In genomic region chr12:15220961-15221885, GRCh38 we compare ENCODE assay signal across 8 cellular contexts. TPM values are rescaled to one million over a fixed set of nuclear protein-coding genes. Genes with fewer than 3 reads are reported as not detected.
DNase-seq lines count a peak whose midpoint lies in the region; ATAC-seq and TF ChIP-seq lines count a peak whose summit lies in the region.

RERG (minus strand) TSS chr12:15221417; CDS start chr12:15217489, 3,928 bp downstream.

- H3K27ac Mint-ChIP-seq in CD8-positive, alpha-beta T cell = no peak within 1 kb of the TSS

- H3K27me3 ChIP-seq in CD8-positive, alpha-beta T cell (ENCODE audit: insufficient read depth, low read length) = peaks cover 3% of the 10 kb centered on the region
- no peaks in the 10 kb centered on the region for H3K27me3 ChIP-seq in Peyer's patch
- H3K27me3 ChIP-seq in gastroesophageal sphincter = no peaks in the 10 kb centered on the region
- no peaks in the 10 kb centered on the region for H3K27me3 ChIP-seq in subcutaneous abdominal adipose tissue (ENCODE audit: control insufficient read depth in 5 of 5, insufficient read depth in 4 of 5, low read length in 5 of 5)

- peak within 1 kb of the TSS; percentile 46 for H3K4me3 ChIP-seq in CD8-positive, alpha-beta T cell (ENCODE audit: low read depth, low read length)
- H3K4me3 ChIP-seq in Peyer's patch (peak within 1 kb of the TSS; percentile 36 to 56 (median 46)), gastroesophageal sphincter (peak within 1 kb of the TSS; percentile 46 to 60), subcutaneous abdominal adipose tissue (ENCODE audit: low read depth in 1 of 5, low read length in 5 of 5) (peak within 1 kb of the TSS; percentile 74 to 86 (median 83))

- POLR2A ChIA-PET in CD8-positive, alpha-beta T cell (lab: Charles Lee) = interaction anchor here (0.5 to 1.2 kb wide), 2 partner anchors 25 to 450 kb away, joined by 3 read pairs; a partner anchor contains a TSS

- intact Hi-C loops in CD8-positive, alpha-beta T cell (cut with DNase I, micrococcal nuclease) = loop anchor here (1.0 to 5.0 kb wide), 7 partner anchors 70 to 589 kb away; partner anchors contain the start of gene ERP27 (in 1 of the 2)

- peaks cover 22% of the 10 kb centered on the region for H3K27me3 Mint-ChIP-seq in CD8-positive, alpha-beta T cell (ENCODE audit: low read depth)

- H3K4me1 Mint-ChIP-seq in CD8-positive, alpha-beta T cell (ENCODE audit: low read depth) = peaks cover 15% of the 10 kb centered on the region

- H3K9me3 ChIP-seq in CD8-positive, alpha-beta T cell (ENCODE audit: low read length) = no peaks in the 10 kb centered on the region
- H3K9me3 ChIP-seq in Peyer's patch (no peaks in the 10 kb centered on the region), gastroesophageal sphincter (no peaks in the 10 kb centered on the region), subcutaneous abdominal adipose tissue (ENCODE audit: control insufficient read depth in 5 of 5, low read length in 5 of 5) (no peaks in the 10 kb centered on the region)

- H3K4me1 ChIP-seq in CD8-positive, alpha-beta T cell (ENCODE audit: insufficient read depth, low read length) = peaks cover 7% of the 10 kb centered on the region
- H3K4me1 ChIP-seq in Peyer's patch (no peaks in the 10 kb centered on the region), gastroesophageal sphincter (peaks cover 0 to 15% (median 0%) of the 10 kb centered on the region in 3 donors), subcutaneous abdominal adipose tissue (ENCODE audit: control insufficient read depth in 5 of 5, insufficient read depth in 5 of 5, low read length in 5 of 5) (peaks cover 0 to 27% (median 15%) of the 10 kb centered on the region in 5 donors)

- peak; percentile 35 to 87 (median 67) for DNase-seq in CD8-positive, alpha-beta T cell
- peak; percentile 40 to 85 (median 84) for DNase-seq in Peyer's patch
- peak; percentile 28 to 71 (median 58) for DNase-seq in activated naive CD4-positive, alpha-beta T cell (lab: John Stamatoyannopoulos, UW)
- DNase-seq in nucleus accumbens (lab: John Stamatoyannopoulos, UW) = peak in 54 of 56 donors; percentile 21 to 88 (median 68)

- TF ChIP-seq POLR2A in Peyer's patch (IDR thresholded peaks at IDR 0.05) (peak in 1 of 2 donors; percentile 6), gastroesophageal sphincter (IDR thresholded peaks at IDR 0.05) (no peak)

- no peak within 1 kb of the TSS for H3K27ac ChIP-seq in CD8-positive, alpha-beta T cell (ENCODE audit: low read depth, low read length)
- H3K27ac ChIP-seq in Peyer's patch (peak within 1 kb of the TSS; percentile 47 to 80 (median 72)), gastroesophageal sphincter (peak within 1 kb of the TSS; percentile 5 to 74 (median 66)), subcutaneous abdominal adipose tissue (ENCODE audit: low read depth, low read length) (peak within 1 kb of the TSS; percentile 66)

- H3K36me3 Mint-ChIP-seq in CD8-positive, alpha-beta T cell = no peaks in the 10 kb centered on the region

- H3K4me3 Mint-ChIP-seq in CD8-positive, alpha-beta T cell = peak within 1 kb of the TSS; percentile 76

- ATAC-seq in CD8-positive, alpha-beta T cell = peak; percentile 96
- ATAC-seq in GM19438 (IDR thresholded peaks at IDR 0.05; ENCODE audit: low read depth, unreplicated experiment) (peak; percentile 91), HG03558 (IDR thresholded peaks at IDR 0.05; ENCODE audit: extremely low read depth, unreplicated experiment) (peak; percentile 88), gastroesophageal sphincter (peak; percentile 98)

- WGBS in gastroesophageal sphincter (ENCODE audit: low coverage in 1 of 2), 2 donors = 11 to 15% methylated on average over 2 to 4 of the region's 55 CpGs

- no peak for TF ChIP-seq EP300 in gastroesophageal sphincter (IDR thresholded peaks at IDR 0.05)

- CTCF ChIA-PET in CD8-positive, alpha-beta T cell (lab: Charles Lee) = interaction anchor here (0.6 to 3.0 kb wide), 48 partner anchors 8 to 997 kb away, joined by 3 to 23 read pairs (median 4); partner anchors contain the start of genes ART4, C12orf60 and WBP11

- no peaks in the 10 kb centered on the region for H3K36me3 ChIP-seq in CD8-positive, alpha-beta T cell (ENCODE audit: insufficient read depth, low read length)
- H3K36me3 ChIP-seq in Peyer's patch (no peaks in the 10 kb centered on the region), gastroesophageal sphincter (no peaks in the 10 kb centered on the region), subcutaneous abdominal adipose tissue (ENCODE audit: control insufficient read depth in 5 of 5, insufficient read depth in 5 of 5, low read length in 5 of 5) (no peaks in the 10 kb centered on the region)

- H3K9ac ChIP-seq in subcutaneous abdominal adipose tissue (ENCODE audit: low read length in 5 of 5) = peak within 1 kb of the TSS; percentile 33 to 89 (median 71)

- peak; percentile 84 for TF ChIP-seq CTCF in CD8-positive, alpha-beta T cell (IDR thresholded peaks at IDR 0.05)
- TF ChIP-seq CTCF in Peyer's patch (IDR thresholded peaks at IDR 0.05) (peak; percentile 61 to 84 (median 81)), gastroesophageal sphincter (IDR thresholded peaks at IDR 0.05) (peak; percentile 97 to 99 (median 98))

- no peaks in the 10 kb centered on the region for H3K9me3 Mint-ChIP-seq in CD8-positive, alpha-beta T cell

RNA-seq across cellular contexts. Expression of gene RERG, which starts in this region (rescaled TPM):
- not detected for total RNA-seq in CD8-positive, alpha-beta T cell
- total RNA-seq in Peyer's patch (10 to 100 TPM in 2 of 4 donors, 1 to 10 TPM in 2; 2.3 to 31.4 (median 10.7) TPM), gastroesophageal sphincter (10 to 100 TPM; 13.6 to 32.0 (median 19.8) TPM)

Comparison
In these comparisons a context has a peak if more than half of its experiments do, and no peak if none do; other contexts are left out.
1. Peak in DNase-seq, ATAC-seq and H3K4me3 ChIP-seq in CD8-positive, alpha-beta T cell; RNA of the gene not detected or under 1 TPM.